In the genomic region with DNA sequence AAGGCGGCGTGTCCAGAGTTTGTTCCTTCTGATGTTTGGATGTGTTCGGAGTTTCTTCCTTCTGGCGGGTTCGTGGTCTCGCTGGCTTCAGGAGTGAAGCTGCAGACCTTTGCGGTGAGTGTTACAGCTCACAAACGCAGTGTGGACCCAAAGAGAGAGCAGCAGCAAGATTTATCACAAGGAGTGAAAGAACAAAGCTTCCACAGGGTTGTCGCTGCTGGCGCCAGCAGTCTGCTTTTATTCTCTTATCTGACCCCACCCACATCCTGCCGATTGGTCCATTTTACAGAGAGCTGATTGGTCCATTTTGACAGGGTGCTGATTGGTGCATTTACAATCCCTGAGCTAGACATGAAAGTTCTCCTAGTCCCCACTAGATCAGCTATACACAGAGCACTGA, we compare ENCODE assay signal across 1 cellular context.
TF ChIP-seq lines count a peak whose summit lies in the region.

No MANE protein-coding gene starts in this region.

TF ChIP-seq in K562, 482 proteins besides CTCF, POLR2A, EP300 and RAD21:
- peak; percentile 43 for TF ChIP-seq NFYB (IDR thresholded peaks at IDR 0.05; ENCODE audit: extremely low read depth, insufficient read length)
- TF ChIP-seq, protein P1, sequence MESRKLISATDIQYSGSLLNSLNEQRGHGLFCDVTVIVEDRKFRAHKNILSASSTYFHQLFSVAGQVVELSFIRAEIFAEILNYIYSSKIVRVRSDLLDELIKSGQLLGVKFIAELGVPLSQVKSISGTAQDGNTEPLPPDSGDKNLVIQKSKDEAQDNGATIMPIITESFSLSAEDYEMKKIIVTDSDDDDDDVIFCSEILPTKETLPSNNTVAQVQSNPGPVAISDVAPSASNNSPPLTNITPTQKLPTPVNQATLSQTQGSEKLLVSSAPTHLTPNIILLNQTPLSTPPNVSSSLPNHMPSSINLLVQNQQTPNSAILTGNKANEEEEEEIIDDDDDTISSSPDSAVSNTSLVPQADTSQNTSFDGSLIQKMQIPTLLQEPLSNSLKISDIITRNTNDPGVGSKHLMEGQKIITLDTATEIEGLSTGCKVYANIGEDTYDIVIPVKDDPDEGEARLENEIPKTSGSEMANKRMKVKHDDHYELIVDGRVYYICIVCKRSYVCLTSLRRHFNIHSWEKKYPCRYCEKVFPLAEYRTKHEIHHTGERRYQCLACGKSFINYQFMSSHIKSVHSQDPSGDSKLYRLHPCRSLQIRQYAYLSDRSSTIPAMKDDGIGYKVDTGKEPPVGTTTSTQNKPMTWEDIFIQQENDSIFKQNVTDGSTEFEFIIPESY (CRISPR knock-in tag; IDR thresholded peaks at IDR 0.05), result peak; percentile 72
